Comparison of ENCODE assay signal across 29 cellular contexts in genomic region chr11:63472372-63472771, GRCh38. TPM values are rescaled to one million over a fixed set of nuclear protein-coding genes. Genes with fewer than 3 reads are reported as not detected.
"Had no signal": no experiment of that assay in that cellular context is flagged by ENCODE, and none has a peak within 500 bp of the region (broad histone marks: within the 10 kb centered on the region; RNA-seq: fewer than 3 reads in every experiment).

No MANE protein-coding gene starts in this region.

- H3K9me3 ChIP-seq: colonic mucosa had no signal

- ATAC-seq: effector memory CD8-positive, alpha-beta T cell; esophagus mucosa; gastrocnemius medialis; heart right ventricle; left cardiac atrium; left lung; left ventricle myocardium superior; lower lobe of right lung; mucosa of descending colon had no signal

- H3K27ac ChIP-seq: colonic mucosa, epithelial cell of prostate, esophagus squamous epithelium, gastrocnemius medialis, heart right ventricle, left lung, lower lobe of right lung had no signal

- H3K4me1 ChIP-seq: colonic mucosa, esophagus squamous epithelium, gastrocnemius medialis, heart right ventricle, left lung, lower lobe of right lung had no signal

- DNase-seq: colonic mucosa; cortex of kidney; effector CD8-positive, alpha-beta T cell; effector memory CD8-positive, alpha-beta T cell; endodermal cell; erythroblast; esophagus squamous epithelium; foreskin fibroblast; foreskin melanocyte; gastrocnemius medialis; glutamatergic neuron; head of caudate nucleus; heart right ventricle; hippocampal formation; left cardiac atrium; left lung; left ventricle myocardium superior; lower lobe of right lung; mesenchymal stem cell; mucosa of descending colon had no signal

- H3K36me3 ChIP-seq: colonic mucosa, esophagus squamous epithelium, gastrocnemius medialis, heart right ventricle, left lung, lower lobe of right lung had no signal

- H3K4me3 ChIP-seq: colonic mucosa, esophagus squamous epithelium, gastrocnemius medialis, heart right ventricle, left lung, lower lobe of right lung, mucosa of descending colon had no signal

- FAIRE-seq: endometrium, islet of Langerhans, keratinocyte had no signal

- H3K27me3 ChIP-seq: colonic mucosa, gastrocnemius medialis, heart right ventricle, left lung had no signal

RNA-seq across cellular contexts. Expression of gene PLAAT5, which starts 18.6 kb away (rescaled TPM):
- total RNA-seq: dermis microvascular lymphatic vessel endothelial cell, glomerular endothelial cell, lung microvascular endothelial cell had no signal
- polyA plus RNA-seq: keratinocyte had no signal

RNA-seq across cellular contexts. Expression of gene LGALS12, which starts 33.5 kb away (rescaled TPM):
- total RNA-seq: dermis microvascular lymphatic vessel endothelial cell, esophagus mucosa, esophagus squamous epithelium, glomerular endothelial cell, kidney epithelial cell, lung microvascular endothelial cell had no signal
- polyA plus RNA-seq: keratinocyte had no signal
